Comparison of ENCODE assay signal across 15 cellular contexts in genomic region chr5:35781181-35781580, GRCh38.
DNase-seq lines count a peak whose midpoint lies in the region; ATAC-seq and TF ChIP-seq lines count a peak whose summit lies in the region.
"Had no signal": no experiment of that assay in that cellular context is flagged by ENCODE, and none has a peak within 500 bp of the region (broad histone marks: within the 10 kb centered on the region; RNA-seq: fewer than 3 reads in every experiment).

No MANE protein-coding gene starts in this region.

- no peaks in the 10 kb centered on the region for H3K9me2 ChIP-seq in OCI-LY1 (ENCODE audit: low read depth, low read length)

- H3K4me1 ChIP-seq in OCI-LY1 (ENCODE audit: insufficient read depth, low read length, severe bottlenecking): peaks cover 67% of the 10 kb centered on the region
- H3K4me1 ChIP-seq in effector memory CD4-positive, alpha-beta T cell (ENCODE audit: control insufficient read depth, insufficient read depth, low read length, poor library complexity, severe bottlenecking): peaks cover 67% of the 10 kb centered on the region
- H3K4me1 ChIP-seq in smooth muscle cell (ENCODE audit: low read depth): peaks cover 7% of the 10 kb centered on the region

- H3K4me2 ChIP-seq in OCI-LY1 (ENCODE audit: low read length) (no peak overlapping the region; the same call in 1 of the 2 replicates), smooth muscle cell (peak overlapping the region; percentile 62)

- H3K27me3 ChIP-seq in OCI-LY1 (ENCODE audit: insufficient read depth, low read length): no peaks in the 10 kb centered on the region
- H3K27me3 ChIP-seq in effector memory CD4-positive, alpha-beta T cell (replicated peaks; ENCODE audit: control insufficient read depth, insufficient read depth, low read length, poor library complexity, severe bottlenecking): no peaks in the 10 kb centered on the region
- no peaks in the 10 kb centered on the region for H3K27me3 ChIP-seq in smooth muscle cell (ENCODE audit: low read depth)
- H3K27me3 ChIP-seq: ovary had no signal

- H3K27ac ChIP-seq in OCI-LY1 (ENCODE audit: low read depth, low read length, poor library complexity, severe bottlenecking): peak overlapping the region; percentile 50
- peak overlapping the region; percentile 68 for H3K27ac ChIP-seq in effector memory CD4-positive, alpha-beta T cell (ENCODE audit: insufficient read depth, low read length, poor library complexity, severe bottlenecking)
- peak overlapping the region; percentile 7 for H3K27ac ChIP-seq in smooth muscle cell (ENCODE audit: low read depth)
- H3K27ac ChIP-seq: ovary had no signal

- no peak for TF ChIP-seq CTCF in OCI-LY1 (IDR thresholded peaks at IDR 0.05; ENCODE audit: low read length)
- no peak for TF ChIP-seq CTCF in smooth muscle cell (IDR thresholded peaks at IDR 0.05; ENCODE audit: borderline replicate concordance, insufficient read depth, poor library complexity, severe bottlenecking)

- DNase-seq in activated T-cell treated with anti-CD3 and anti-CD28 coated beads, Interleukin-2, amount 50 U/mL, for 72 hours: no peak
- DNase-seq in activated T-cell treated with anti-CD3 and anti-CD28 coated beads, Interleukin-2, amount 50 U/mL, for 1 hour: no peak
- no peak for DNase-seq in effector memory CD4-positive, alpha-beta T cell
- DNase-seq in smooth muscle cell (lab: John Stamatoyannopoulos, UW; ENCODE audit: unreplicated experiment): no peak
- DNase-seq in NCI-H526 (lab: John Stamatoyannopoulos, UW): no peak
- DNase-seq in DMS153 treated with DMSO at 0.1 percent for 48 hours (lab: John Stamatoyannopoulos, UW; ENCODE audit: unreplicated experiment): no peak
- DNase-seq: activated CD8-positive, alpha-beta memory T cell treated with anti-CD3 and anti-CD28 coated beads, Interleukin-2, amount 50 U/mL, for 4 hours; hippocampal formation; NCI-H1105 treated with DMSO at 0.1 percent for 48 hours; NCI-H510A treated with DMSO at 0.1 percent for 48 hours; ovary; stimulated activated CD8-positive, alpha-beta memory T cell treated with anti-CD3 and anti-CD28 coated beads, Interleukin-4, amount 100 ng/mL, for 48 hours had no signal

- no peaks in the 10 kb centered on the region for H3K36me3 Mint-ChIP-seq in activated T-cell treated with anti-CD3 and anti-CD28 coated beads, Interleukin-2, amount 50 U/mL, for 72 hours (ENCODE audit: insufficient read depth in 2 of 2)

- 25% methylated on average over 2 of the region's 2 CpGs for WGBS in smooth muscle cell (ENCODE audit: low lambda C conversion rate)

- H2AFZ ChIP-seq in OCI-LY1 (ENCODE audit: low read length): peak overlapping the region; percentile 3; the same call in 1 of the 2 replicates
- H2AFZ ChIP-seq in smooth muscle cell (ENCODE audit: low read depth): peak overlapping the region; percentile 75

- no peak overlapping the region for H3K4me3 ChIP-seq in OCI-LY1 (ENCODE audit: low read depth, low read length, poor library complexity, severe bottlenecking)
- peak overlapping the region; percentile 5 for H3K4me3 ChIP-seq in effector memory CD4-positive, alpha-beta T cell (ENCODE audit: insufficient read depth, low read depth, low read length, poor library complexity, severe bottlenecking)
- H3K4me3 ChIP-seq in smooth muscle cell: no peak overlapping the region
- H3K4me3 ChIP-seq: ovary had no signal

- H3K79me2 ChIP-seq in OCI-LY1 (ENCODE audit: insufficient read depth, low read length) (no peaks in the 10 kb centered on the region), smooth muscle cell (ENCODE audit: low read depth) (no peaks in the 10 kb centered on the region)

- H3K9ac ChIP-seq in OCI-LY1 (ENCODE audit: low read length) (peak overlapping the region; percentile 3; the same call in 1 of the 2 replicates), smooth muscle cell (ENCODE audit: low read depth) (no peak overlapping the region)

- no peak for ATAC-seq in activated T-cell treated with anti-CD3 and anti-CD28 coated beads, Interleukin-2, amount 50 U/mL, for 72 hours (replicated peaks in 1 of 2)
- ATAC-seq in HG03460 (IDR thresholded peaks at IDR 0.05; ENCODE audit: unreplicated experiment): no peak
- ATAC-seq: HCT116 had no signal

- H3K36me3 ChIP-seq in OCI-LY1 (ENCODE audit: insufficient read depth, low read length) (no peaks in the 10 kb centered on the region), smooth muscle cell (ENCODE audit: low read depth) (no peaks in the 10 kb centered on the region)
- H3K36me3 ChIP-seq in effector memory CD4-positive, alpha-beta T cell (ENCODE audit: control insufficient read depth, insufficient read depth, low read length): no peaks in the 10 kb centered on the region
- H3K36me3 ChIP-seq: ovary had no signal

- no peaks in the 10 kb centered on the region for H3K27me3 Mint-ChIP-seq in activated T-cell treated with anti-CD3 and anti-CD28 coated beads, Interleukin-2, amount 50 U/mL, for 72 hours (ENCODE audit: low read depth)

- no peaks in the 10 kb centered on the region for H4K20me1 ChIP-seq in OCI-LY1 (ENCODE audit: insufficient read depth, low read length)
- no peaks in the 10 kb centered on the region for H4K20me1 ChIP-seq in smooth muscle cell (ENCODE audit: low read depth)

- peak overlapping the region; percentile 51 to 79 for H3K4me3 Mint-ChIP-seq in activated T-cell treated with anti-CD3 and anti-CD28 coated beads, Interleukin-2, amount 50 U/mL, for 72 hours

- no peaks in the 10 kb centered on the region for H3K9me3 Mint-ChIP-seq in activated T-cell treated with anti-CD3 and anti-CD28 coated beads, Interleukin-2, amount 50 U/mL, for 72 hours

- H3K9me3 ChIP-seq in OCI-LY1 (ENCODE audit: low read length) (no peaks in the 10 kb centered on the region), smooth muscle cell (replicated peaks; ENCODE audit: low read depth) (no peaks in the 10 kb centered on the region)
- H3K9me3 ChIP-seq in effector memory CD4-positive, alpha-beta T cell (ENCODE audit: control insufficient read depth, low read length): no peaks in the 10 kb centered on the region
- H3K9me3 ChIP-seq: ovary had no signal

- no peaks in the 10 kb centered on the region for H3F3A ChIP-seq in OCI-LY1 (ENCODE audit: insufficient read depth, low read length)
- no peaks in the 10 kb centered on the region for H3F3A ChIP-seq in smooth muscle cell (ENCODE audit: low read depth)

- peaks cover 90% of the 10 kb centered on the region for H3K4me1 Mint-ChIP-seq in activated T-cell treated with anti-CD3 and anti-CD28 coated beads, Interleukin-2, amount 50 U/mL, for 72 hours (ENCODE audit: low read depth)

- H3K27ac Mint-ChIP-seq in activated T-cell treated with anti-CD3 and anti-CD28 coated beads, Interleukin-2, amount 50 U/mL, for 72 hours: peak overlapping the region; percentile 90

Comparison
In these comparisons a context has a peak if more than half of its experiments do, and no peak if none do; other contexts are left out.
1. H3K27ac ChIP-seq: peak in every context shown above with its lines; median percentile 68 in effector memory CD4-positive, alpha-beta T cell; 50 in OCI-LY1; 7 in smooth muscle cell.